8 cellular contexts compared by ENCODE assay signal in the genomic region with DNA sequence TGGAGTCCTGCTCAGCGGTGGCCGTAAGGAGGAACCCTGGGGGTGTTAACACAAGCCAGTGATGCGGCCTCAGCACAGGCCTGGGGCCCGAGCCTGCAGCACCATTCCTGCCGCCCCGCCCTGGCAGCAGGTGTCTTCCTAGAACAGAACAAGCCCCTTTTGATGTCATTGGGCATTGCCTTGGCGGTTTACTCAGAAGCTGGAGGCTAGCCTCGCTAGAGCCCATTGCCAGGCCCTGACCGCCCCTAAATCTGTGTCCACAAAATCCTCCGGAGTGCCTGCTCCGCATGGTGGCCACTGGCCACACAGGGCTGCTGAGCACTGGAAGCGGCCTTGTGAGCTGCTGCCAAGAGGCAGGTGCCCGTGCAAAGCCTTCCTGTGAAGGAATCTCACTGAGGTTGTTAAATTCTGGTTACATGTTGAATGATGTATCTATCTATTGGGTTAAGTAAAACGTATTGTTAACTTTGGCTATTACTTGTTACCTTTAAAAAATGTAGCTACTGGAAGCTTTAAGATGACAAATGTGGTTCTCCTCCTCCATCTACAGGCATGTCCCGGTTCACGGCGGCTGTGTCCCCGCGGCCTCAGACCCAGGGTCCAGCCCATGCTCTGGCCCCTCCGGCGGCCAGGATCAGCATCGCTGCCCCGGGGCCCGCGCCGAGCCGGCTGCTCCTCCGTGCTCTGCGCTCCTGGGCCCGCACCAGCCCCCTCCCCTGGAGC. TPM values are rescaled to one million over a fixed set of nuclear protein-coding genes. Genes with fewer than 3 reads are reported as not detected.
DNase-seq lines count a peak whose midpoint lies in the region; ATAC-seq lines count a peak whose summit lies in the region.

No MANE protein-coding gene starts in this region.

- peak overlapping the region; percentile 92 for H3K4me2 ChIP-seq in skeletal muscle satellite cell (ENCODE audit: low read length)

- peaks cover 50% of the 10 kb centered on the region for H3K4me1 ChIP-seq in skeletal muscle satellite cell (ENCODE audit: control insufficient read depth, insufficient read depth, low read length)

- H3K4me3 Mint-ChIP-seq in activated naive CD8-positive, alpha-beta T cell treated with anti-CD3 and anti-CD28 coated beads, Interleukin-2, amount 10 ng/mL, durations not matched to agents 7 days and 5 days: peak overlapping the region; percentile 70

- POLR2A ChIA-PET in activated naive CD8-positive, alpha-beta T cell treated with anti-CD3 and anti-CD28 coated beads, Interleukin-2, amount 10 ng/mL, durations not matched to agents 7 days and 5 days (lab: Charles Lee): interaction anchor here (0.7 to 1.0 kb wide), 3 partner anchors 15 to 38 kb away, joined by 3 to 4 read pairs (median 3); no protein-coding TSS in a partner anchor

- peak; percentile 4 for ATAC-seq in GM18867 (IDR thresholded peaks at IDR 0.05; ENCODE audit: unreplicated experiment)
- peak; percentile 1 for ATAC-seq in HG03520 (IDR thresholded peaks at IDR 0.05; ENCODE audit: unreplicated experiment)
- ATAC-seq in activated naive CD8-positive, alpha-beta T cell treated with anti-CD3 and anti-CD28 coated beads, Interleukin-2, amount 10 ng/mL, durations not matched to agents 7 days and 5 days (ENCODE audit: low read depth): no peak
- no peak for ATAC-seq in HG02610 (IDR thresholded peaks at IDR 0.05; ENCODE audit: unreplicated experiment)

- no peak for DNase-seq in activated naive CD8-positive, alpha-beta T cell treated with anti-CD3 and anti-CD28 coated beads, Interleukin-2, amount 10 ng/mL, durations not matched to agents 7 days and 5 days
- DNase-seq in T-helper 9 cell: no peak
- no peak for DNase-seq in NCI-H1436 treated with DMSO at 0.1 percent for 48 hours (lab: John Stamatoyannopoulos, UW)

- H3K27ac Mint-ChIP-seq in activated naive CD8-positive, alpha-beta T cell treated with anti-CD3 and anti-CD28 coated beads, Interleukin-2, amount 10 ng/mL, durations not matched to agents 7 days and 5 days: peak overlapping the region; percentile 46

- peaks cover 35% of the 10 kb centered on the region for H3K4me1 Mint-ChIP-seq in activated naive CD8-positive, alpha-beta T cell treated with anti-CD3 and anti-CD28 coated beads, Interleukin-2, amount 10 ng/mL, durations not matched to agents 7 days and 5 days

- H3K27me3 Mint-ChIP-seq in activated naive CD8-positive, alpha-beta T cell treated with anti-CD3 and anti-CD28 coated beads, Interleukin-2, amount 10 ng/mL, durations not matched to agents 7 days and 5 days: peaks cover 10% of the 10 kb centered on the region

- peaks cover 3% of the 10 kb centered on the region for H3K9me3 Mint-ChIP-seq in activated naive CD8-positive, alpha-beta T cell treated with anti-CD3 and anti-CD28 coated beads, Interleukin-2, amount 10 ng/mL, durations not matched to agents 7 days and 5 days

- peaks cover 9% of the 10 kb centered on the region for H3K9me3 ChIP-seq in skeletal muscle satellite cell (replicated peaks; ENCODE audit: low read length)

- H3K36me3 ChIP-seq in skeletal muscle satellite cell (ENCODE audit: insufficient read depth, low read length): no peaks in the 10 kb centered on the region

- peaks cover 4% of the 10 kb centered on the region for H3K36me3 Mint-ChIP-seq in activated naive CD8-positive, alpha-beta T cell treated with anti-CD3 and anti-CD28 coated beads, Interleukin-2, amount 10 ng/mL, durations not matched to agents 7 days and 5 days

- no peaks in the 10 kb centered on the region for H3K27me3 ChIP-seq in skeletal muscle satellite cell (ENCODE audit: control insufficient read depth, insufficient read depth, low read length)

- H3K9ac ChIP-seq in skeletal muscle satellite cell (ENCODE audit: low read depth, low read length): peak overlapping the region; percentile 81

- peak overlapping the region; percentile 54 for H3K4me3 ChIP-seq in iPS-11a (ENCODE audit: low read depth, low read length)
- H3K4me3 ChIP-seq in skeletal muscle satellite cell (ENCODE audit: low read length): peak overlapping the region; percentile 85

RNA-seq across cellular contexts. Expression of gene INPP5A, which starts 1.2 kb away (rescaled TPM):
- total RNA-seq in activated naive CD8-positive, alpha-beta T cell treated with anti-CD3 and anti-CD28 coated beads, Interleukin-2, amount 10 ng/mL, durations not matched to agents 7 days and 5 days: 10 to 100 TPM; 14.1 to 15.7 TPM
- total RNA-seq in skeletal muscle satellite cell (2012; rRNA removed): 11.4 and 14.9 TPM in 2 replicates

Comparison
In these comparisons a context has a peak if more than half of its experiments do, and no peak if none do; other contexts are left out.
1. ATAC-seq: peak in GM18867 (single experiment) and HG03520 (single experiment); none in activated naive CD8-positive, alpha-beta T cell treated with anti-CD3 and anti-CD28 coated beads, Interleukin-2, amount 10 ng/mL, durations not matched to agents 7 days and 5 days (single experiment) and HG02610 (single experiment).